18 cellular contexts compared by ENCODE assay signal in genomic region chrX:74593593-74593992, GRCh38.
"Had no signal": no experiment of that assay in that cellular context is flagged by ENCODE, and none has a peak within 500 bp of the region (broad histone marks: within the 10 kb centered on the region; RNA-seq: fewer than 3 reads in every experiment).

No MANE protein-coding gene starts in this region.

- H3K4me1 ChIP-seq: spleen, testis, upper lobe of left lung had no signal

- H3K4me3 ChIP-seq: ovary, spleen, testis, upper lobe of left lung had no signal

- DNase-seq: activated CD4-positive, alpha-beta memory T cell treated with anti-CD3 and anti-CD28 coated beads for 36 hours; activated CD4-positive, alpha-beta T cell treated with anti-CD3 and anti-CD28 coated beads for 36 hours; activated CD8-positive, alpha-beta memory T cell treated with anti-CD3 and anti-CD28 coated beads, Interleukin-2, amount 10 ng/mL, durations not matched to agents 7 days and 5 days; activated naive CD4-positive, alpha-beta T cell treated with anti-CD3 and anti-CD28 coated beads for 36 hours; activated T-cell treated with anti-CD3 and anti-CD28 coated beads, Interleukin-2, amount 50 U/mL, for 1 hour; aorta; brain microvascular endothelial cell; cortex of kidney; erythroblast; immature natural killer cell; naive thymus-derived CD8-positive, alpha-beta T cell; ovary; spleen; stimulated activated CD4-positive, alpha-beta T cell treated with anti-CD3 and anti-CD28 coated beads, Interleukin-4, amount 100 ng/mL, for 4 hours; testis; upper lobe of left lung had no signal

- H3K9me3 ChIP-seq: ovary, spleen, testis, upper lobe of left lung had no signal

- H3K36me3 ChIP-seq: ovary had no signal

- ATAC-seq: activated CD4-positive, alpha-beta T cell treated with anti-CD3 and anti-CD28 coated beads for 36 hours; activated CD8-positive, alpha-beta memory T cell treated with anti-CD3 and anti-CD28 coated beads, Interleukin-2, amount 10 ng/mL, durations not matched to agents 7 days and 5 days; naive thymus-derived CD8-positive, alpha-beta T cell; sciatic nerve; stimulated activated memory B cell treated with anti-CD40 and anti-IgM and Interleukin-4, amounts not matched to agents 10 μg/mL and 1 μg/mL and 100 μg/mL, for 72 hours had no signal

- H3K27ac ChIP-seq: brain microvascular endothelial cell, ovary, spleen, testis, upper lobe of left lung had no signal

- H3K27me3 ChIP-seq: brain microvascular endothelial cell, ovary, testis, upper lobe of left lung had no signal
